ENCODE assay signal across 20 cellular contexts in genomic region chr5:96796434-96796833, GRCh38. TPM values are rescaled to one million over a fixed set of nuclear protein-coding genes. Genes with fewer than 3 reads are reported as not detected.
DNase-seq lines count a peak whose midpoint lies in the region; ATAC-seq, FAIRE-seq and TF ChIP-seq lines count a peak whose summit lies in the region.
"Had no signal": no experiment of that assay in that cellular context is flagged by ENCODE, and none has a peak within 500 bp of the region (broad histone marks: within the 10 kb centered on the region; RNA-seq: fewer than 3 reads in every experiment).

No MANE protein-coding gene starts in this region.

- H3K79me2 ChIP-seq in HepG2 (ENCODE audit: insufficient read depth, low read length): no peaks in the 10 kb centered on the region

- H3K9ac ChIP-seq in HepG2 (ENCODE audit: insufficient read depth, low read depth, low read length) (no peak overlapping the region), HUES64 (ENCODE audit: low read depth, low read length) (no peak overlapping the region)

- TF ChIP-seq RAD21 in HepG2 (CRISPR knock-in tag; IDR thresholded peaks at IDR 0.05): no peak

- no peaks in the 10 kb centered on the region for H3K27me3 Mint-ChIP-seq in central memory CD8-positive, alpha-beta T cell

- DNase-seq in right lobe of liver (no peak), HepG2 (ENCODE audit: low spot score) (no peak), G401 (ENCODE audit: low spot score) (no peak), suprapubic skin (ENCODE audit: low spot score in 2 of 2) (no peak), germinal center (ENCODE audit: low spot score) (no peak)
- no peak for DNase-seq in central memory CD8-positive, alpha-beta T cell (ENCODE audit: low spot score in 2 of 2)
- DNase-seq: ACHN, AML-193, DMS79, KBM-7, NCI-H1436, NCI-H2081, NCI-H748 treated with DMSO at 0.1 percent for 48 hours, PC-3 had no signal

- TF ChIP-seq POLR2A in right lobe of liver (IDR thresholded peaks at IDR 0.05): no peak
- TF ChIP-seq POLR2A in HepG2 (IDR thresholded peaks at IDR 0.05; ENCODE audit: insufficient read depth in 1 of 2, low read depth in 2 of 2, low read length in 2 of 2): no peak
- TF ChIP-seq POLR2A in suprapubic skin (IDR thresholded peaks at IDR 0.05): no peak

- no peak for TF ChIP-seq CTCF in right lobe of liver (IDR thresholded peaks at IDR 0.05)
- no peak for TF ChIP-seq CTCF in HepG2 (CRISPR knock-in tag; IDR thresholded peaks at IDR 0.05)
- no peak for TF ChIP-seq CTCF in suprapubic skin (IDR thresholded peaks at IDR 0.05)

- peak overlapping the region; percentile 33 for H3K27ac Mint-ChIP-seq in central memory CD8-positive, alpha-beta T cell (ENCODE audit: low read depth)

- H3K27ac ChIP-seq in right lobe of liver: no peak overlapping the region
- no peak overlapping the region for H3K27ac ChIP-seq in HepG2 (ENCODE audit: extremely low read length, insufficient read depth, low read length)
- H3K27ac ChIP-seq in HUES64 (ENCODE audit: low read depth, low read length): 0 out of 2 replicates have a peak overlapping the region, but pooled peaks have one; percentile 15
- H3K27ac ChIP-seq in suprapubic skin: no peak overlapping the region
- H3K27ac ChIP-seq: HL-60, RWPE1 had no signal

- intact Hi-C loops in right lobe of liver (cut with DNase I) (no loop called here), HepG2 (cut with micrococcal nuclease; ENCODE audit: unreplicated experiment) (no loop called here)

- no peak overlapping the region for H3K4me3 Mint-ChIP-seq in central memory CD8-positive, alpha-beta T cell

- ATAC-seq in right lobe of liver (peak; percentile 24 to 79 (median 62)), HepG2 (no peak)
- no peak for ATAC-seq in central memory CD8-positive, alpha-beta T cell (replicated peaks; ENCODE audit: extremely low read depth, poor library complexity, severe bottlenecking)
- ATAC-seq: HCT116, PC-3 had no signal

- H3K9me3 ChIP-seq in right lobe of liver: no peaks in the 10 kb centered on the region
- H3K9me3 ChIP-seq in HepG2 (ENCODE audit: low read length): no peaks in the 10 kb centered on the region
- H3K9me3 ChIP-seq in HUES64 (ENCODE audit: insufficient read depth, low read depth, low read length): no peaks in the 10 kb centered on the region
- no peaks in the 10 kb centered on the region for H3K9me3 ChIP-seq in suprapubic skin

- TF ChIP-seq EP300 in HepG2 (IDR thresholded peaks at IDR 0.05; ENCODE audit: low read depth in 2 of 2, low read length in 2 of 2) (no peak), HepG2 (CRISPR knock-in tag; IDR thresholded peaks at IDR 0.05; ENCODE audit: borderline replicate concordance) (no peak), suprapubic skin (IDR thresholded peaks at IDR 0.05) (no peak)

- WGBS in right lobe of liver (ENCODE audit: insufficient coverage, low coverage, low lambda C conversion rate, missing lambda C conversion rate): 30% methylated on average over 2 of the region's 2 CpGs
- WGBS in HepG2 (ENCODE audit: low lambda C conversion rate): 80% methylated on average over 1 of the region's 2 CpGs
- WGBS in HUES64: 100% methylated on average over 2 of the region's 2 CpGs
- 79% methylated on average over 2 of the region's 2 CpGs for WGBS in suprapubic skin

- peaks cover 0 to 72% (median 32%) of the 10 kb centered on the region in 4 donors for H3K36me3 ChIP-seq in right lobe of liver
- peaks cover 10 to 67% of the 10 kb centered on the region in 2 experiments for H3K36me3 ChIP-seq in HepG2 (replicated peaks in 1 of 2; ENCODE audit: control insufficient read depth in 1 of 2, insufficient read depth in 2 of 2, low read length in 2 of 2)
- H3K36me3 ChIP-seq in HUES64 (ENCODE audit: insufficient read depth, low read length): peaks cover 20% of the 10 kb centered on the region
- H3K36me3 ChIP-seq in suprapubic skin: peaks cover 67% of the 10 kb centered on the region

- no peak overlapping the region for H3K4me2 ChIP-seq in HepG2 (ENCODE audit: low read depth, low read length)

- H2AFZ ChIP-seq in HepG2 (ENCODE audit: low read length): no peak overlapping the region

- H3K4me1 ChIP-seq in right lobe of liver (peaks cover 0 to 5% (median 0%) of the 10 kb centered on the region in 4 donors), HepG2 (ENCODE audit: insufficient read depth, low read length) (no peaks in the 10 kb centered on the region), HUES64 (ENCODE audit: insufficient read depth, low read length) (peaks cover 6% of the 10 kb centered on the region; the same call in 1 of the 2 replicates), suprapubic skin (no peaks in the 10 kb centered on the region)

- no peak for FAIRE-seq in HepG2 (lab: Jason Lieb, UNC)
- FAIRE-seq: D721Med, HTR-8/SVneo had no signal

- CTCF ChIA-PET in HepG2 (lab: Yijun Ruan, JAX; ENCODE audit: low intra/inter-chr PET ratio, low total read pairs): no interaction called here

- H4K20me1 ChIP-seq in HepG2 (ENCODE audit: insufficient read depth, low read length): no peaks in the 10 kb centered on the region

- no peaks in the 10 kb centered on the region for H3K9me3 Mint-ChIP-seq in central memory CD8-positive, alpha-beta T cell

- H3K4me3 ChIP-seq in right lobe of liver (no peak overlapping the region), HepG2 (replicated peaks in 1 of 3; ENCODE audit: insufficient read depth in 1 of 3, low read depth in 2 of 3, low read length in 3 of 3) (no peak overlapping the region), HUES64 (ENCODE audit: low read length) (no peak overlapping the region), suprapubic skin (no peak overlapping the region)

- H3K36me3 Mint-ChIP-seq in central memory CD8-positive, alpha-beta T cell (ENCODE audit: insufficient read depth): peaks cover 80% of the 10 kb centered on the region

- POLR2A ChIA-PET in HepG2 (lab: Yijun Ruan, JAX): no interaction called here

- H3K4me1 Mint-ChIP-seq in central memory CD8-positive, alpha-beta T cell: peaks cover 36% of the 10 kb centered on the region

- no peaks in the 10 kb centered on the region for H3K27me3 ChIP-seq in right lobe of liver
- H3K27me3 ChIP-seq in HepG2 (ENCODE audit: control insufficient read depth in 1 of 2, insufficient read depth in 2 of 2, low read length in 2 of 2): no peaks in the 10 kb centered on the region
- H3K27me3 ChIP-seq in HUES64 (ENCODE audit: insufficient read depth, low read length): no peaks in the 10 kb centered on the region
- H3K27me3 ChIP-seq in suprapubic skin: no peaks in the 10 kb centered on the region

- in situ Hi-C loops in HepG2 (cut with HindIII; ENCODE audit: extremely low pct_ligation_motif_present, low pct_unique_long_range_greater_than_20kb): no loop called here
- in situ Hi-C loops in G401 (cut with HindIII; ENCODE audit: low sequenced_read_pairs): no loop called here

- BruUV-seq in HepG2 (replicated peaks; lab: Mats Ljungman, UMichigan): no TSS peak

TF ChIP-seq in HepG2, 621 proteins besides CTCF, POLR2A, EP300 and RAD21 (continues in another document):
- no peak for TF ChIP-seq ZMYM4 (CRISPR knock-in tag; IDR thresholded peaks at IDR 0.05)
- no peak for TF ChIP-seq ZNF121 (CRISPR knock-in tag; IDR thresholded peaks at IDR 0.05)
- TF ChIP-seq BRD4 (CRISPR knock-in tag; IDR thresholded peaks at IDR 0.05): no peak
- TF ChIP-seq ZNF362 (CRISPR knock-in tag; IDR thresholded peaks at IDR 0.05; ENCODE audit: borderline replicate concordance): no peak
- no peak for TF ChIP-seq ZBTB38 (CRISPR knock-in tag; IDR thresholded peaks at IDR 0.05)
- TF ChIP-seq KAT8 (CRISPR knock-in tag; IDR thresholded peaks at IDR 0.05): no peak
- TF ChIP-seq FIP1L1 (IDR thresholded peaks at IDR 0.05; ENCODE audit: borderline replicate concordance, insufficient read depth, low read depth, low read length): no peak
- no peak for TF ChIP-seq CBFB (CRISPR knock-in tag; IDR thresholded peaks at IDR 0.05)
- TF ChIP-seq PRPF4 (IDR thresholded peaks at IDR 0.05; ENCODE audit: low read depth, low read length, poor library complexity, severe bottlenecking): no peak
- TF ChIP-seq ZMYM3 (CRISPR knock-in tag; IDR thresholded peaks at IDR 0.05): no peak
- no peak for TF ChIP-seq ZNF709 (CRISPR knock-in tag; IDR thresholded peaks at IDR 0.05)

RNA-seq across cellular contexts. Expression of gene ERAP1, which starts 11.3 kb away (rescaled TPM):
- total RNA-seq in right lobe of liver (10 to 100 TPM; 29.3 to 54.7 (median 34.1) TPM), HepG2 (2016; rRNA removed; fragmentation: Illumina TruSeq; extraction: Trizol) (13.8 and 21.0 TPM in 2 replicates), suprapubic skin (10 to 100 TPM; 49.2 to 71.3 (median 66.4) TPM)
- total RNA-seq in HepG2 (2016; cell fraction: cytosol; rRNA removed; fragmentation: Illumina TruSeq; extraction: Trizol; ENCODE audit: low read depth): 2.0 TPM in 2 replicates
- total RNA-seq in HepG2 (2016; cell fraction: insoluble cytoplasmic fraction; rRNA removed; fragmentation: Illumina TruSeq; extraction: Trizol): 11.5 and 18.8 TPM in 2 replicates
- 5.1 and 5.4 TPM in 2 replicates for total RNA-seq in HepG2 (2016; cell fraction: membrane; rRNA removed; fragmentation: Illumina TruSeq; extraction: Trizol)
- total RNA-seq in HepG2 (2016; cell fraction: nucleus; rRNA removed; fragmentation: Illumina TruSeq; extraction: Trizol): 33.0 and 34.9 TPM in 2 replicates
- polyA plus RNA-seq in HepG2 (2011; rRNA removed): 44.4 and 52.2 TPM in 2 replicates
- 26.1 and 29.4 TPM in 2 replicates for polyA plus RNA-seq in HepG2 (2011; cell fraction: cytosol; rRNA removed)
- 38.8 and 46.1 TPM in 2 replicates for polyA plus RNA-seq in HepG2 (2011; cell fraction: nucleus; rRNA removed)
- polyA plus RNA-seq in HepG2 (2012): 28.1 and 31.0 TPM in 2 replicates
- 0.70 and 1.2 TPM in 2 replicates for polyA plus RNA-seq in HepG2 (2016; cell fraction: cytosol; fragmentation: Illumina TruSeq; extraction: Trizol; ENCODE audit: low read depth)
- polyA plus RNA-seq in HepG2 (2016; cell fraction: insoluble cytoplasmic fraction; fragmentation: Illumina TruSeq; extraction: Trizol; ENCODE audit: low read depth): 9.4 and 9.5 TPM in 2 replicates
- 2.2 and 3.1 TPM in 2 replicates for polyA plus RNA-seq in HepG2 (2016; cell fraction: membrane; fragmentation: Illumina TruSeq; extraction: Trizol; ENCODE audit: low read depth)
- 23.4 and 26.5 TPM in 2 replicates for polyA plus RNA-seq in HepG2 (2016; cell fraction: nucleus; fragmentation: Illumina TruSeq; extraction: Trizol; ENCODE audit: insufficient read depth, low read depth)
- 74.8 and 88.4 TPM in 2 replicates for polyA minus RNA-seq in HepG2 (2011; rRNA and poly(A)+ RNA removed; ENCODE audit: low replicate concordance)
- 27.5 and 57.6 TPM in 2 replicates for polyA minus RNA-seq in HepG2 (2011; cell fraction: cytosol; rRNA and poly(A)+ RNA removed)
- polyA minus RNA-seq in HepG2 (2011; cell fraction: nucleus; rRNA and poly(A)+ RNA removed): 69.9 and 74.5 TPM in 2 replicates
- polyA plus RNA-seq in HUES64 (2013, experiment 1 of 2): 5.5 TPM
- polyA plus RNA-seq in HUES64 (2013, experiment 2 of 2): 8.4 TPM
- 11.5 and 16.1 TPM in 2 replicates for total RNA-seq in G401 (2014; rRNA removed; shearing (Covaris generic))

Comparison
In these comparisons a context has a peak if more than half of its experiments do, and no peak if none do; other contexts are left out.
1. ATAC-seq: peak in right lobe of liver (4 of 4); none in HepG2 (single experiment) and central memory CD8-positive, alpha-beta T cell (single experiment).